Comparison of ENCODE assay signal across 7 cellular contexts in the genomic region with DNA sequence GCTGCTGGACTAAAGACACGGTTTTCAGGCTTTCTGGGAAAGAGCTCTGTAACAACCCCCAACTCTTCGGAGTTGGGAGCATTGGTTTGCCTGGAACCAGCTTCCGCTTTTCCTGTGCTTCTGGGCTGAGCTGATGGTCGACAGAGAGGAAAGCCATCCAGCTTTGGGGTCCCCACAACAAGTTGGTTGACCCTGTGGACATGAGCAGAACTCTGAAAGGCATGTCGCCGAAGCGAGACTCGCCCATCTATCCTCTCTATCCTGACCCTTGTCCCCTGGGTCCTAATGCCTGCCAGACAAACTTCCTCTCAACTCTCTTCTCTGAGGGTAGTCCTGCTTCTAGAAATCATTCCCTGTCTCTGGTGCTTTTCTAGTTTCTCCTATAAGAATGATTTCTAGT. TPM values are rescaled to one million over a fixed set of nuclear protein-coding genes. Genes with fewer than 3 reads are reported as not detected.
DNase-seq lines count a peak whose midpoint lies in the region; ATAC-seq and TF ChIP-seq lines count a peak whose summit lies in the region.

No MANE protein-coding gene starts in this region.

- DNase-seq in GM23338 (ENCODE audit: low spot score): peak; percentile 80
- peak; percentile 69 for DNase-seq in NB4 (ENCODE audit: low read depth)
- no peak for DNase-seq in mammary epithelial cell
- DNase-seq in neural crest cell (ENCODE audit: low read depth, low spot score): no peak
- no peak for DNase-seq in thyroid gland
- no peak for DNase-seq in dedifferentiated amniotic fluid mesenchymal stem cell (ENCODE audit: extremely low spot score)

- H3K4me1 Mint-ChIP-seq in GM23338 (peaks cover 19% of the 10 kb centered on the region), neural crest cell (peaks cover 15% of the 10 kb centered on the region)

- BruUV-seq in mammary epithelial cell (replicated peaks; lab: Mats Ljungman, UMichigan): no TSS peak

- TF ChIP-seq POLR2A in NB4 (IDR thresholded peaks at IDR 0.05; ENCODE audit: extremely low read depth, insufficient read length) (no peak), thyroid gland (IDR thresholded peaks at IDR 0.05) (no peak)

- intact Hi-C loops in mammary epithelial cell (cut with micrococcal nuclease) (no loop called here), thyroid gland (cut with DNase I) (no loop called here)

- H3K27me3 ChIP-seq in GM23338 (ENCODE audit: insufficient read depth) (peaks cover 23% of the 10 kb centered on the region), mammary epithelial cell (ENCODE audit: insufficient read depth, low read length) (no peaks in the 10 kb centered on the region), thyroid gland (no peaks in the 10 kb centered on the region)

- no peak overlapping the region for H3K9ac ChIP-seq in mammary epithelial cell (ENCODE audit: insufficient read depth, low read length)

- dilution Hi-C loops in mammary epithelial cell (cut with HindIII; ENCODE audit: low sequenced_read_pairs): no loop called here

- H3K4me3 ChIP-seq in GM23338 (peak overlapping the region; percentile 52), NB4 (ENCODE audit: low read depth, low read length) (peak overlapping the region; percentile 42), mammary epithelial cell (replicated peaks in 1 of 3; ENCODE audit: insufficient read depth in 1 of 3, low read depth in 2 of 3, low read length in 3 of 3) (no peak overlapping the region), thyroid gland (replicated peaks in 1 of 3) (no peak overlapping the region)

- peaks cover 6% of the 10 kb centered on the region; the same call in 1 of the 2 replicates for H3F3A ChIP-seq in GM23338 (replicated peaks; ENCODE audit: low read depth)

- peak overlapping the region; percentile 93 for H3K4me2 ChIP-seq in GM23338
- H3K4me2 ChIP-seq in mammary epithelial cell (ENCODE audit: insufficient read depth, low read depth, low read length): peak overlapping the region; percentile 19

- H3K36me3 Mint-ChIP-seq in GM23338 (ENCODE audit: low read depth) (peaks cover 3% of the 10 kb centered on the region; the same call in 2 of the 3 replicates), neural crest cell (ENCODE audit: low read depth) (no peaks in the 10 kb centered on the region)

- H3K27ac ChIP-seq in GM23338 (ENCODE audit: low read depth) (no peak overlapping the region), mammary epithelial cell (ENCODE audit: insufficient read depth, low read depth, low read length) (no peak overlapping the region), thyroid gland (no peak overlapping the region)

- H2AFZ ChIP-seq in GM23338 (peak overlapping the region; percentile 88), mammary epithelial cell (ENCODE audit: low read depth, low read length) (peak overlapping the region; percentile 50)

- 38% methylated on average over 7 of the region's 8 CpGs for WGBS in mammary epithelial cell (ENCODE audit: low coverage, missing lambda C conversion rate)
- 42 to 61% methylated on average over 8 of the region's 8 CpGs for WGBS in thyroid gland, 2 donors

- peaks cover 13% of the 10 kb centered on the region for H3K4me1 ChIP-seq in GM23338 (ENCODE audit: insufficient read depth)
- no peaks in the 10 kb centered on the region for H3K4me1 ChIP-seq in mammary epithelial cell (ENCODE audit: insufficient read depth, low read length)
- H3K4me1 ChIP-seq in thyroid gland: no peaks in the 10 kb centered on the region

- H3K79me2 ChIP-seq in GM23338 (replicated peaks; ENCODE audit: insufficient read depth): no peaks in the 10 kb centered on the region
- no peaks in the 10 kb centered on the region for H3K79me2 ChIP-seq in mammary epithelial cell (ENCODE audit: insufficient read depth, low read length)

- H3K4me3 Mint-ChIP-seq in GM23338 (peak overlapping the region; percentile 83), neural crest cell (peak overlapping the region; percentile 80)

- CTCF ChIA-PET in mammary epithelial cell (lab: Charles Lee; ENCODE audit: low non-redundant PET): no interaction called here

- H3K27ac Mint-ChIP-seq in GM23338 (no peak overlapping the region), neural crest cell (ENCODE audit: unreplicated experiment) (no peak overlapping the region)

- in situ Hi-C loops in mammary epithelial cell (cut with MboI; ENCODE audit: low sequenced_read_pairs in 2 of 2): no loop called here

- no peak for TF ChIP-seq CTCF in GM23338 (conservative IDR thresholded peaks at IDR 0.05; ENCODE audit: low read depth in 2 of 2)
- TF ChIP-seq CTCF in NB4 (IDR thresholded peaks at IDR 0.05; ENCODE audit: low read depth, low read length): no peak
- TF ChIP-seq CTCF in mammary epithelial cell (conservative IDR thresholded peaks at IDR 0.05 in 1 of 2, IDR thresholded peaks at IDR 0.05 in 1 of 2; ENCODE audit: extremely low read depth in 1 of 2, insufficient read depth in 1 of 2, low read depth in 1 of 2, low read length in 2 of 2): no peak
- TF ChIP-seq CTCF in neural crest cell (conservative IDR thresholded peaks at IDR 0.05): no peak
- TF ChIP-seq CTCF in thyroid gland (IDR thresholded peaks at IDR 0.05): no peak

- peaks cover 34% of the 10 kb centered on the region for H3K9me3 Mint-ChIP-seq in GM23338
- no peaks in the 10 kb centered on the region for H3K9me3 Mint-ChIP-seq in neural crest cell

- H3K36me3 ChIP-seq in GM23338 (ENCODE audit: insufficient read depth) (no peaks in the 10 kb centered on the region), mammary epithelial cell (ENCODE audit: insufficient read depth, low read length) (no peaks in the 10 kb centered on the region), thyroid gland (no peaks in the 10 kb centered on the region)

- H3K27me3 Mint-ChIP-seq in GM23338 (ENCODE audit: insufficient read depth, low read depth, poor library complexity) (peaks cover 29% of the 10 kb centered on the region), neural crest cell (ENCODE audit: low read depth) (peaks cover 63% of the 10 kb centered on the region)

- H3K9me3 ChIP-seq in mammary epithelial cell (replicated peaks; ENCODE audit: insufficient read depth, low read length) (no peaks in the 10 kb centered on the region), thyroid gland (no peaks in the 10 kb centered on the region)

- H4K20me1 ChIP-seq in GM23338 (replicated peaks; ENCODE audit: insufficient read depth) (no peaks in the 10 kb centered on the region; the same call in 1 of the 2 replicates), mammary epithelial cell (ENCODE audit: insufficient read depth, low read length) (no peaks in the 10 kb centered on the region)

- no peak for ATAC-seq in GM23338
- no peak for ATAC-seq in GM19351 (IDR thresholded peaks at IDR 0.05; ENCODE audit: unreplicated experiment)

- H3K9me2 ChIP-seq in GM23338 (ENCODE audit: insufficient read depth): peaks cover 2% of the 10 kb centered on the region; the same call in 1 of the 2 replicates

TF ChIP-seq in GM23338, 12 proteins besides CTCF, POLR2A, EP300 and RAD21 (continues in another document):
- TF ChIP-seq POLR2AphosphoS5 (IDR thresholded peaks at IDR 0.05; ENCODE audit: low read depth) (no peak), STAT1 (IDR thresholded peaks at IDR 0.05; ENCODE audit: unreplicated experiment) (no peak), CREB1 (CRISPR knock-in tag; IDR thresholded peaks at IDR 0.05; ENCODE audit: low read depth) (no peak), NANOG (IDR thresholded peaks at IDR 0.05; ENCODE audit: borderline replicate concordance) (no peak)

RNA-seq across cellular contexts. Expression of gene FCGR2A, which starts 31.9 kb away (rescaled TPM):
- total RNA-seq in GM23338 (2014; rRNA removed; shearing (Covaris generic)): 1.3 TPM in 1 of 2 replicates, not detected in the other
- polyA plus RNA-seq in GM23338 (2016; fragmentation: Nextera tagmentation; extraction: Ambion mirVana) (0.08 and 0.38 TPM in 2 replicates), mammary epithelial cell (0.08 TPM)
- total RNA-seq in mammary epithelial cell (not detected), neural crest cell (not detected in 2 replicates), thyroid gland (10 to 100 TPM in 3 of 4 donors, 1 to 10 TPM in 1; 8.5 to 63.7 (median 17.0) TPM)
- not detected for polyA minus RNA-seq in mammary epithelial cell

RNA-seq across cellular contexts. Expression of gene HSPA6, which starts 51.0 kb away (rescaled TPM):
- total RNA-seq in GM23338 (2014; rRNA removed; shearing (Covaris generic)): not detected in 2 replicates
- polyA plus RNA-seq in GM23338 (2016; fragmentation: Nextera tagmentation; extraction: Ambion mirVana): 0.09 TPM in 1 of 2 replicates, not detected in the other
- total RNA-seq in mammary epithelial cell: under 1 TPM; 0.33 to 0.82 TPM
- 0.79 TPM for polyA plus RNA-seq in mammary epithelial cell
- not detected for polyA minus RNA-seq in mammary epithelial cell
- not detected in 2 replicates for total RNA-seq in neural crest cell
- 1 to 10 TPM in 3 of 4 donors, under 1 TPM in 1; 0.75 to 4.7 (median 2.7) TPM for total RNA-seq in thyroid gland

Comparison
In these comparisons a context has a peak if more than half of its experiments do, and no peak if none do; other contexts are left out.
1. DNase-seq: peak in GM23338 (single experiment) and NB4 (single experiment); none in mammary epithelial cell (single experiment), neural crest cell (single experiment), thyroid gland (0 of 2) and dedifferentiated amniotic fluid mesenchymal stem cell (single experiment).
2. H3K4me3 ChIP-seq: peak in GM23338 (single experiment) and NB4 (single experiment); none in mammary epithelial cell (0 of 3) and thyroid gland (0 of 3).